18 cellular contexts compared by ENCODE assay signal in genomic region chr18:75073654-75074053, GRCh38.
"Had no signal": no experiment of that assay in that cellular context is flagged by ENCODE, and none has a peak within 500 bp of the region (broad histone marks: within the 10 kb centered on the region; RNA-seq: fewer than 3 reads in every experiment).

No MANE protein-coding gene starts in this region.

- H3K4me3 ChIP-seq: body of pancreas, dorsolateral prefrontal cortex, smooth muscle cell, thoracic aorta, upper lobe of right lung had no signal

- H3K27me3 ChIP-seq: body of pancreas, dorsolateral prefrontal cortex, upper lobe of right lung had no signal

- H3K27me3 Mint-ChIP-seq: activated CD4-positive, alpha-beta T cell treated with anti-CD3 and anti-CD28 coated beads, Interleukin-2, amount 10 ng/mL, durations not matched to agents 24 days and 14 days; stimulated activated memory B cell treated with anti-CD40 and anti-IgM and Interleukin-4, amounts not matched to agents 10 μg/mL and 1 μg/mL and 100 μg/mL, for 72 hours had no signal

- H3K36me3 ChIP-seq: thoracic aorta, upper lobe of right lung had no signal

- H3K27ac ChIP-seq: body of pancreas, dorsolateral prefrontal cortex, parathyroid adenoma, thoracic aorta, upper lobe of right lung had no signal

- H3K4me1 ChIP-seq: body of pancreas, parathyroid adenoma had no signal

- H3K4me3 Mint-ChIP-seq: activated CD4-positive, alpha-beta T cell treated with anti-CD3 and anti-CD28 coated beads, Interleukin-2, amount 10 ng/mL, durations not matched to agents 24 days and 14 days; activated CD8-positive, alpha-beta T cell treated with anti-CD3 and anti-CD28 coated beads, Interleukin-2, amount 10 ng/mL, durations not matched to agents 7 days and 5 days; stimulated activated memory B cell treated with anti-CD40 and anti-IgM and Interleukin-4, amounts not matched to agents 10 μg/mL and 1 μg/mL and 100 μg/mL, for 72 hours; T-helper 1 cell treated with Interleukin-12 subunit alpha and Interleukin-12 subunit beta and Interleukin-4 antibody, amounts not matched to agents 30 μg/mL and 1 μg/mL, for 36 hours had no signal

- DNase-seq: activated CD4-positive, alpha-beta T cell treated with anti-CD3 and anti-CD28 coated beads, Interleukin-2, amount 10 ng/mL, durations not matched to agents 24 days and 14 days; activated CD8-positive, alpha-beta memory T cell treated with anti-CD3 and anti-CD28 coated beads, Interleukin-2, amount 50 U/mL, for 4 hours; activated CD8-positive, alpha-beta T cell treated with anti-CD3 and anti-CD28 coated beads, Interleukin-2, amount 10 ng/mL, durations not matched to agents 7 days and 5 days; activated naive CD4-positive, alpha-beta T cell; body of pancreas; caudate nucleus; dorsolateral prefrontal cortex; hypothalamus; mammary epithelial cell; stimulated activated CD4-positive, alpha-beta T cell treated with anti-CD3 and anti-CD28 coated beads, Interleukin-4, amount 100 ng/mL, for 1 hour; upper lobe of right lung had no signal

- H3K27ac Mint-ChIP-seq: activated CD4-positive, alpha-beta T cell treated with anti-CD3 and anti-CD28 coated beads, Interleukin-2, amount 10 ng/mL, durations not matched to agents 24 days and 14 days; activated CD8-positive, alpha-beta T cell treated with anti-CD3 and anti-CD28 coated beads, Interleukin-2, amount 10 ng/mL, durations not matched to agents 7 days and 5 days; stimulated activated memory B cell treated with anti-CD40 and anti-IgM and Interleukin-4, amounts not matched to agents 10 μg/mL and 1 μg/mL and 100 μg/mL, for 72 hours; T-helper 1 cell treated with Interleukin-12 subunit alpha and Interleukin-12 subunit beta and Interleukin-4 antibody, amounts not matched to agents 30 μg/mL and 1 μg/mL, for 36 hours had no signal

- H3K9me3 ChIP-seq: body of pancreas had no signal

- ATAC-seq: activated CD8-positive, alpha-beta T cell treated with anti-CD3 and anti-CD28 coated beads, Interleukin-2, amount 10 ng/mL, durations not matched to agents 7 days and 5 days; body of pancreas; left lobe of liver; sciatic nerve; stimulated activated memory B cell treated with anti-CD40 and anti-IgM and Interleukin-4, amounts not matched to agents 10 μg/mL and 1 μg/mL and 100 μg/mL, for 72 hours; upper lobe of right lung had no signal
